ENCODE assay signal across 20 cellular contexts in the genomic region with DNA sequence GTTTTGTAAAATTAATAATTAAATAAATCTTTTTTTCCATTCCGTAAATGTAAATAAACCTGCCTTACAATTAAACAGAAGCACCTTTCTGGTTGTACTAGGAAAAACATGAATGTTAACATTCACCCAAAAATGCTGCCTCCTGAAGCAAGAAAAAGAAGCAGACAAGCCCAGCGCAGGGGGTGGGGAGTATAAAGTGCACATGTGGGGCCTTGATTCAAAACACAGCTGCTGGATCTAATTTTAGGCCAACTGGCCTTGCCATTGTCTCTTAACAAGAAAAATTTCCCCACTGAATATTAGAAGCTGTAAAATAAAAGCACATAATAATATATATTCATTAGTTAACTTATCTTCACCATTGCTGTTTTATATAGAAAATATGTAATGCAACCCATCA. TPM values are rescaled to one million over a fixed set of nuclear protein-coding genes. Genes with fewer than 3 reads are reported as not detected.
DNase-seq lines count a peak whose midpoint lies in the region; ATAC-seq and TF ChIP-seq lines count a peak whose summit lies in the region.
"Had no signal": no experiment of that assay in that cellular context is flagged by ENCODE, and none has a peak within 500 bp of the region (broad histone marks: within the 10 kb centered on the region; RNA-seq: fewer than 3 reads in every experiment).

No MANE protein-coding gene starts in this region.

- no peak overlapping the region for H3K27ac ChIP-seq in right atrium auricular region
- peak overlapping the region; percentile 60; the same call in 1 of the 2 replicates for H3K27ac ChIP-seq in BLaER1
- peak overlapping the region; percentile 95 for H3K27ac ChIP-seq in OCI-LY1 (ENCODE audit: low read depth, low read length, poor library complexity, severe bottlenecking)
- peak overlapping the region in 3 of 4 donors; percentile 3 to 12 (median 12) for H3K27ac ChIP-seq in gastrocnemius medialis
- no peak overlapping the region for H3K27ac ChIP-seq in mesenchymal stem cell (ENCODE audit: low read length, poor library complexity, severe bottlenecking)
- H3K27ac ChIP-seq: A549, GM23248, HL-60, KMS-11, SK-N-MC had no signal

- H3K4me2 ChIP-seq in BLaER1 = peak overlapping the region; percentile 62
- peak overlapping the region; percentile 34; the same call in 1 of the 2 replicates for H3K4me2 ChIP-seq in OCI-LY1 (ENCODE audit: low read length)
- H3K4me2 ChIP-seq in mesenchymal stem cell (ENCODE audit: low read length, poor library complexity, severe bottlenecking) = no peak overlapping the region
- H3K4me2 ChIP-seq: A549, KMS-11 had no signal

- H3K4ac ChIP-seq in mesenchymal stem cell (ENCODE audit: low read depth in 1 of 2, low read length in 2 of 2) = no peak overlapping the region

- peaks cover 17% of the 10 kb centered on the region for H3K79me1 ChIP-seq in mesenchymal stem cell (replicated peaks; ENCODE audit: low read length, poor library complexity, severe bottlenecking)

- no peak overlapping the region for H2AK5ac ChIP-seq in mesenchymal stem cell (ENCODE audit: low read length, severe bottlenecking)

- H2BK15ac ChIP-seq in mesenchymal stem cell (ENCODE audit: low read depth, poor library complexity, severe bottlenecking) = no peak overlapping the region

- H3K36me3 ChIP-seq in right atrium auricular region (no peaks in the 10 kb centered on the region), BLaER1 (peaks cover 54% of the 10 kb centered on the region), OCI-LY1 (ENCODE audit: insufficient read depth, low read length) (peaks cover 34% of the 10 kb centered on the region), gastrocnemius medialis (no peaks in the 10 kb centered on the region), mesenchymal stem cell (ENCODE audit: control insufficient read depth in 1 of 2, insufficient read depth in 2 of 2, low read depth in 1 of 2, low read length in 2 of 2) (peaks cover 0 to 57% of the 10 kb centered on the region in 2 experiments)
- H3K36me3 ChIP-seq: HAP-1 had no signal

- no peaks in the 10 kb centered on the region for H3K4me1 ChIP-seq in right atrium auricular region
- H3K4me1 ChIP-seq in BLaER1 = peaks cover 49% of the 10 kb centered on the region
- peaks cover 68% of the 10 kb centered on the region for H3K4me1 ChIP-seq in OCI-LY1 (ENCODE audit: insufficient read depth, low read length, severe bottlenecking)
- H3K4me1 ChIP-seq in gastrocnemius medialis = peaks cover 12 to 21% of the 10 kb centered on the region in 2 donors
- no peaks in the 10 kb centered on the region for H3K4me1 ChIP-seq in mesenchymal stem cell (ENCODE audit: control insufficient read depth, insufficient read depth, low read depth, low read length)
- H3K4me1 ChIP-seq: A549 had no signal

- intact Hi-C loops in Right ventricle myocardium superior (cut with DNase I) (no loop called here), gastrocnemius medialis (cut with DNase I; ENCODE audit: low total_unique reads) (no loop called here)

- H3K14ac ChIP-seq in mesenchymal stem cell (ENCODE audit: low read length in 2 of 2) = no peak overlapping the region

- no peak overlapping the region for H2AFZ ChIP-seq in OCI-LY1 (ENCODE audit: low read length)
- no peak overlapping the region for H2AFZ ChIP-seq in mesenchymal stem cell (ENCODE audit: low read depth, low read length)
- H2AFZ ChIP-seq: GM23248 had no signal

- H3K9me2 ChIP-seq in OCI-LY1 (ENCODE audit: low read depth, low read length) = no peaks in the 10 kb centered on the region

- no peak overlapping the region for H2BK5ac ChIP-seq in mesenchymal stem cell (ENCODE audit: low read depth, low read length, poor library complexity, severe bottlenecking)

- no peaks in the 10 kb centered on the region for H3F3A ChIP-seq in OCI-LY1 (ENCODE audit: insufficient read depth, low read length)

- TF ChIP-seq CTCF in right atrium auricular region (IDR thresholded peaks at IDR 0.05) (no peak), OCI-LY1 (IDR thresholded peaks at IDR 0.05; ENCODE audit: low read length) (no peak), gastrocnemius medialis (IDR thresholded peaks at IDR 0.05 in 4 of 5, conservative IDR thresholded peaks at IDR 0.05 in 1 of 5) (no peak)

- H3K9me3 ChIP-seq in right atrium auricular region (no peaks in the 10 kb centered on the region), BLaER1 (peaks cover 21% of the 10 kb centered on the region), OCI-LY1 (ENCODE audit: low read length) (0 out of 2 replicates have a peak, but pooled peaks cover 3% of the 10 kb centered on the region), gastrocnemius medialis (no peaks in the 10 kb centered on the region), mesenchymal stem cell (ENCODE audit: control insufficient read depth, low read length) (no peaks in the 10 kb centered on the region)
- H3K9me3 ChIP-seq: A549, HAP-1 had no signal

- H4K91ac ChIP-seq in mesenchymal stem cell (ENCODE audit: low read length) = no peak overlapping the region

- peak; percentile 57 for ATAC-seq in Right ventricle myocardium superior (ENCODE audit: poor library complexity)
- ATAC-seq in gastrocnemius medialis = no peak
- no peak for ATAC-seq in GM18519 (IDR thresholded peaks at IDR 0.05; ENCODE audit: low FRiP score, unreplicated experiment)
- ATAC-seq: A549, T-cell had no signal

- H4K8ac ChIP-seq in mesenchymal stem cell (ENCODE audit: low read length) = no peak overlapping the region

- H4K20me1 ChIP-seq in BLaER1 = peaks cover 81% of the 10 kb centered on the region
- H4K20me1 ChIP-seq in OCI-LY1 (ENCODE audit: insufficient read depth, low read length) = no peaks in the 10 kb centered on the region

- no peak overlapping the region for H2BK120ac ChIP-seq in mesenchymal stem cell (ENCODE audit: low read depth, low read length)

- in situ Hi-C loops in gastrocnemius medialis (cut with MboI; ENCODE audit: low sequenced_read_pairs in 4 of 4) = no loop called here

- 100% methylated on average over 1 of the region's 2 CpGs for WGBS in mesenchymal stem cell

- H3K79me2 ChIP-seq in OCI-LY1 (ENCODE audit: insufficient read depth, low read length) = peaks cover 57% of the 10 kb centered on the region

- no peak overlapping the region for H3K9ac ChIP-seq in BLaER1
- H3K9ac ChIP-seq in OCI-LY1 (ENCODE audit: low read length) = peak overlapping the region; percentile 13
- H3K9ac ChIP-seq in mesenchymal stem cell (ENCODE audit: low read length) = no peak overlapping the region
- H3K9ac ChIP-seq: GM23248, KMS-11 had no signal

- H3K18ac ChIP-seq in mesenchymal stem cell (ENCODE audit: low read depth in 1 of 2, low read length in 2 of 2) = no peak overlapping the region

- H3K27me3 ChIP-seq in right atrium auricular region (no peaks in the 10 kb centered on the region), BLaER1 (no peaks in the 10 kb centered on the region), OCI-LY1 (ENCODE audit: insufficient read depth, low read length) (no peaks in the 10 kb centered on the region), gastrocnemius medialis (no peaks in the 10 kb centered on the region), mesenchymal stem cell (ENCODE audit: control insufficient read depth in 1 of 2, insufficient read depth in 1 of 2, low read length in 2 of 2) (no peaks in the 10 kb centered on the region)

- DNase-seq in Right ventricle myocardium superior (no peak), right atrium auricular region (ENCODE audit: low spot score) (no peak), gastrocnemius medialis (peak in 1 of 2 donors; percentile 12), mesenchymal stem cell (no peak)
- DNase-seq: DND-41, GDM1, GM23248, NCI-H1048, NCI-H1694 treated with DMSO at 0.1 percent for 48 hours, NCI-H510A, NCI-H774, T-cell had no signal

- H3K4me3 ChIP-seq in right atrium auricular region (no peak overlapping the region), BLaER1 (no peak overlapping the region), OCI-LY1 (ENCODE audit: low read depth, low read length, poor library complexity, severe bottlenecking) (no peak overlapping the region), gastrocnemius medialis (no peak overlapping the region), mesenchymal stem cell (ENCODE audit: insufficient read depth in 1 of 2, low read depth in 1 of 2, low read length in 2 of 2) (no peak overlapping the region)
- H3K4me3 ChIP-seq: A549, GM23248, HAP-1, SK-N-MC had no signal

- TF ChIP-seq POLR2A in gastrocnemius medialis (IDR thresholded peaks at IDR 0.05) = no peak

- no peak overlapping the region for H2BK12ac ChIP-seq in mesenchymal stem cell (ENCODE audit: low read length in 2 of 2)

- H3K23ac ChIP-seq in mesenchymal stem cell (ENCODE audit: low read length in 2 of 2) = no peak overlapping the region

RNA-seq across cellular contexts. Expression of gene TCF4, which starts 28.3 kb away (rescaled TPM):
- 59.5 TPM for total RNA-seq in Right ventricle myocardium superior
- 10 to 100 TPM; 57.7 to 66.3 TPM for total RNA-seq in right atrium auricular region
- 10 to 100 TPM; 40.3 to 60.6 (median 53.6) TPM for total RNA-seq in gastrocnemius medialis
- 56.7 TPM for polyA plus RNA-seq in mesenchymal stem cell (2013, experiment 1 of 2)
- polyA plus RNA-seq in mesenchymal stem cell (2013, experiment 2 of 2) = 54.6 TPM

Comparison
In these comparisons a context has a peak if more than half of its experiments do, and no peak if none do; other contexts are left out.
1. H3K27ac ChIP-seq: peak in BLaER1 (single experiment), OCI-LY1 (single experiment) and gastrocnemius medialis (3 of 4); none in right atrium auricular region (0 of 2) and mesenchymal stem cell (single experiment).